19 cellular contexts compared by ENCODE assay signal in genomic region chr9:91530829-91531228, GRCh38.
A peak's percentile ranks its signal among the peaks of the same experiment; 100 is the strongest.
DNase-seq lines count a peak whose midpoint lies in the region; ATAC-seq and TF ChIP-seq lines count a peak whose summit lies in the region.
"Had no signal": no experiment of that assay in that cellular context is flagged by ENCODE, and none has a peak within 500 bp of the region (broad histone marks: within the 10 kb centered on the region; RNA-seq: fewer than 3 reads in every experiment).

No MANE protein-coding gene starts in this region.

- peak overlapping the region; percentile 70 for H3K27ac Mint-ChIP-seq in Caco-2 (ENCODE audit: unreplicated experiment)
- no peak overlapping the region for H3K27ac Mint-ChIP-seq in endodermal cell
- no peak overlapping the region for H3K27ac Mint-ChIP-seq in stimulated activated effector memory CD8-positive, alpha-beta T cell treated with anti-CD3 and anti-CD28 coated beads, Interleukin-12 subunit alpha, Interleukin-12 subunit beta, amount 100 ng/mL, for 72 hours
- H3K27ac Mint-ChIP-seq: B cell; CD4-positive, CD25-positive, alpha-beta regulatory T cell had no signal

- H3K4me1 Mint-ChIP-seq in Caco-2 (ENCODE audit: low read depth, unreplicated experiment) (peaks cover 10% of the 10 kb centered on the region), endodermal cell (peaks cover 32% of the 10 kb centered on the region)
- no peaks in the 10 kb centered on the region for H3K4me1 Mint-ChIP-seq in stimulated activated effector memory CD8-positive, alpha-beta T cell treated with anti-CD3 and anti-CD28 coated beads, Interleukin-12 subunit alpha, Interleukin-12 subunit beta, amount 100 ng/mL, for 72 hours
- H3K4me1 Mint-ChIP-seq: B cell; CD4-positive, CD25-positive, alpha-beta regulatory T cell had no signal

- H3K36me3 ChIP-seq in Caco-2 (ENCODE audit: control insufficient read depth, insufficient read depth, low read length) (no peaks in the 10 kb centered on the region), endodermal cell (ENCODE audit: control insufficient read depth, insufficient read depth, low read length) (no peaks in the 10 kb centered on the region), mesodermal cell (ENCODE audit: control insufficient read depth, insufficient read depth, low read length) (no peaks in the 10 kb centered on the region)
- H3K36me3 ChIP-seq: SJSA1 had no signal

- peaks cover 6% of the 10 kb centered on the region for H3K4me1 ChIP-seq in Caco-2
- H3K4me1 ChIP-seq in endodermal cell (ENCODE audit: control insufficient read depth, insufficient read depth, low read length) = peaks cover 8% of the 10 kb centered on the region
- peaks cover 34% of the 10 kb centered on the region for H3K4me1 ChIP-seq in mesodermal cell (ENCODE audit: control insufficient read depth, insufficient read depth, low read length, poor library complexity, severe bottlenecking)

- no peaks in the 10 kb centered on the region for H3K9me3 ChIP-seq in Caco-2
- H3K9me3 ChIP-seq in endodermal cell (ENCODE audit: control insufficient read depth, low read length) = peaks cover 17% of the 10 kb centered on the region
- H3K9me3 ChIP-seq in mesodermal cell (ENCODE audit: control insufficient read depth, low read length) = peaks cover 4% of the 10 kb centered on the region
- H3K9me3 ChIP-seq: SJSA1 had no signal

- no peak for TF ChIP-seq CTCF in Caco-2 (IDR thresholded peaks at IDR 0.05; ENCODE audit: insufficient read depth in 1 of 2, low read depth in 1 of 2, low read length in 1 of 2, severe bottlenecking in 1 of 2, unreplicated experiment in 1 of 2)
- no peak for TF ChIP-seq CTCF in endodermal cell (conservative IDR thresholded peaks at IDR 0.05)

- H3K27ac ChIP-seq in endodermal cell (ENCODE audit: low read depth, low read length) (no peak overlapping the region), mesodermal cell (ENCODE audit: low read depth, low read length, severe bottlenecking) (peak overlapping the region; percentile 76)
- H3K27ac ChIP-seq: HL-60, SJSA1 had no signal

- CTCF ChIA-PET in Caco-2 (lab: Charles Lee) = no interaction called here

- no TSS peak for BruUV-seq in Caco-2 (replicated peaks; lab: Mats Ljungman, UMichigan)

- H3K27me3 ChIP-seq in Caco-2 (replicated peaks; ENCODE audit: control insufficient read depth, insufficient read depth, low read length) (no peaks in the 10 kb centered on the region), endodermal cell (ENCODE audit: control insufficient read depth, insufficient read depth, low read length, poor library complexity, severe bottlenecking) (peaks cover 13% of the 10 kb centered on the region)
- H3K27me3 ChIP-seq: SJSA1 had no signal

- no peaks in the 10 kb centered on the region for H3K9me3 Mint-ChIP-seq in Caco-2 (ENCODE audit: unreplicated experiment)
- peaks cover 6% of the 10 kb centered on the region for H3K9me3 Mint-ChIP-seq in endodermal cell
- H3K9me3 Mint-ChIP-seq in stimulated activated effector memory CD8-positive, alpha-beta T cell treated with anti-CD3 and anti-CD28 coated beads, Interleukin-12 subunit alpha, Interleukin-12 subunit beta, amount 100 ng/mL, for 72 hours = no peaks in the 10 kb centered on the region

- POLR2A ChIA-PET in Caco-2 (lab: Charles Lee) = no interaction called here

- H3K4me3 Mint-ChIP-seq in Caco-2 (ENCODE audit: unreplicated experiment) (peak overlapping the region; percentile 61), endodermal cell (no peak overlapping the region)
- no peak overlapping the region for H3K4me3 Mint-ChIP-seq in stimulated activated effector memory CD8-positive, alpha-beta T cell treated with anti-CD3 and anti-CD28 coated beads, Interleukin-12 subunit alpha, Interleukin-12 subunit beta, amount 100 ng/mL, for 72 hours
- H3K4me3 Mint-ChIP-seq: B cell; CD4-positive, CD25-positive, alpha-beta regulatory T cell had no signal

- intact Hi-C loops in Caco-2 (cut with micrococcal nuclease; ENCODE audit: unreplicated experiment) = loop anchor here (10.0 kb wide), 1 partner anchor 74 kb away; no protein-coding TSS in a partner anchor
- intact Hi-C loops in left ventricle myocardium superior (cut with micrococcal nuclease) = no loop called here

- H3K27me3 Mint-ChIP-seq in Caco-2 (ENCODE audit: insufficient read depth, unreplicated experiment) (no peaks in the 10 kb centered on the region), endodermal cell (ENCODE audit: insufficient read depth) (no peaks in the 10 kb centered on the region)

- 33 to 60% methylated on average over 1 to 2 of the region's 2 CpGs for WGBS in endodermal cell (ENCODE audit: insufficient coverage in 1 of 2, insufficient read length in 1 of 2), 2 experiments
- WGBS in mesodermal cell (ENCODE audit: insufficient coverage in 2 of 2), 2 experiments = 50% methylated on average over 1 of the region's 2 CpGs; no CpG with 5 or more reads in 1 of the 2 experiments

- peak in 1 of 2 experiments; percentile 30 for DNase-seq in Caco-2
- peak; percentile 79 for DNase-seq in NCI-H226
- DNase-seq in endodermal cell = no peak
- no peak for DNase-seq in NCI-H2171 (lab: John Stamatoyannopoulos, UW)
- DNase-seq in left ventricle myocardium superior = no peak
- no peak for DNase-seq in stimulated activated effector memory CD8-positive, alpha-beta T cell treated with anti-CD3 and anti-CD28 coated beads, Interleukin-12 subunit alpha, Interleukin-12 subunit beta, amount 100 ng/mL, for 72 hours (ENCODE audit: low spot score in 2 of 2)
- no peak for DNase-seq in HUDEP-2 (lab: John Stamatoyannopoulos, UW; ENCODE audit: unreplicated experiment in 76 of 76)
- DNase-seq: CD4-positive, CD25-positive, alpha-beta regulatory T cell; H7; NCI-H1417; NCI-H187 treated with DMSO at 0.1 percent for 48 hours; NCI-H446; NCI-H748 treated with DMSO at 0.1 percent for 48 hours; PC-3 had no signal

- no peak for ATAC-seq in left ventricle myocardium superior
- no peak for ATAC-seq in stimulated activated effector memory CD8-positive, alpha-beta T cell treated with anti-CD3 and anti-CD28 coated beads, Interleukin-12 subunit alpha, Interleukin-12 subunit beta, amount 100 ng/mL, for 72 hours
- ATAC-seq: K562, PC-3 had no signal

- no peak overlapping the region for H3K9ac ChIP-seq in endodermal cell (ENCODE audit: extremely low read depth, low read length, poor library complexity, severe bottlenecking)

- H3K36me3 Mint-ChIP-seq in Caco-2 (ENCODE audit: insufficient read depth, unreplicated experiment) (no peaks in the 10 kb centered on the region), endodermal cell (ENCODE audit: low read depth) (no peaks in the 10 kb centered on the region)
- no peaks in the 10 kb centered on the region for H3K36me3 Mint-ChIP-seq in stimulated activated effector memory CD8-positive, alpha-beta T cell treated with anti-CD3 and anti-CD28 coated beads, Interleukin-12 subunit alpha, Interleukin-12 subunit beta, amount 100 ng/mL, for 72 hours
- H3K36me3 Mint-ChIP-seq: CD4-positive, CD25-positive, alpha-beta regulatory T cell had no signal

- no peak overlapping the region for H3K4me3 ChIP-seq in Caco-2 (ENCODE audit: low read depth, low read length)
- H3K4me3 ChIP-seq in endodermal cell (ENCODE audit: low read length) = peak overlapping the region; percentile 48
- H3K4me3 ChIP-seq in mesodermal cell (ENCODE audit: extremely low read depth, insufficient read depth, low read length, poor library complexity, severe bottlenecking) = no peak overlapping the region
- H3K4me3 ChIP-seq: K562, SJSA1 had no signal
